31 cellular contexts compared by ENCODE assay signal in genomic region chr5:1247811-1248210, GRCh38. TPM values are rescaled to one million over a fixed set of nuclear protein-coding genes. Genes with fewer than 3 reads are reported as not detected.
"Had no signal": no experiment of that assay in that cellular context is flagged by ENCODE, and none has a peak within 500 bp of the region (broad histone marks: within the 10 kb centered on the region; RNA-seq: fewer than 3 reads in every experiment).

No MANE protein-coding gene starts in this region.

- H3K9me3 ChIP-seq: ascending aorta had no signal

- DNase-seq: activated CD4-positive, alpha-beta T cell treated with anti-CD3 and anti-CD28 coated beads, Interleukin-2, amount 10 ng/mL, durations not matched to agents 24 days and 14 days; activated CD4-positive, alpha-beta T cell treated with anti-CD3 and anti-CD28 coated beads, Interleukin-2, amount 50 U/mL, for 4 hours; activated CD8-positive, alpha-beta T cell treated with anti-CD3 and anti-CD28 coated beads for 36 hours; activated effector memory CD4-positive, alpha-beta T cell treated with anti-CD3 and anti-CD28 coated beads, Interleukin-2, amount 50 U/mL, for 16 hours; activated naive CD4-positive, alpha-beta T cell; activated naive CD4-positive, alpha-beta T cell treated with anti-CD3 and anti-CD28 coated beads, Interleukin-2, amount 50 U/mL, for 16 hours; activated naive CD8-positive, alpha-beta T cell treated with anti-CD3 and anti-CD28 coated beads for 36 hours; activated T-cell treated with anti-CD3 and anti-CD28 coated beads, Interleukin-2, amount 50 U/mL, for 1 hour; activated T-cell treated with anti-CD3 and anti-CD28 coated beads, Interleukin-2, amount 50 U/mL, for 72 hours; amniotic stem cell; Kasumi-1; KG1; MG63; NCI-H1092; NCI-H1436 treated with DMSO at 0.1 percent for 48 hours; NCI-H1694 treated with DMSO at 0.1 percent for 48 hours; NCI-H2029; NCI-H510A; PC-9; Right ventricle myocardium superior; T1000 had no signal

- H3K36me3 ChIP-seq: ascending aorta, cardiac muscle cell, MG63 had no signal

- H3K27ac ChIP-seq: ascending aorta, cardiac muscle cell, PC-9, SK-N-MC had no signal

- ATAC-seq: activated CD8-positive, alpha-beta T cell treated with anti-CD3 and anti-CD28 coated beads for 36 hours; activated T-cell treated with anti-CD3 and anti-CD28 coated beads, Interleukin-2, amount 50 U/mL, for 72 hours; activated T-helper 17 cell treated with anti-CD3 and anti-CD28 coated beads, Interleukin-2, amount 50 U/mL, for 72 hours had no signal

- H3K4me1 ChIP-seq: ascending aorta had no signal

- H3K27me3 ChIP-seq: ascending aorta, cardiac muscle cell had no signal

- H3K4me3 ChIP-seq: ascending aorta, cardiac muscle cell, MG63, PC-9, SK-N-MC had no signal

- FAIRE-seq: RCC 7860 had no signal

RNA-seq across cellular contexts. Expression of gene SLC6A18, which starts 22.6 kb away (rescaled TPM):
- total RNA-seq: activated CD4-positive, alpha-beta T cell treated with anti-CD3 and anti-CD28 coated beads, Interleukin-2, amount 10 ng/mL, durations not matched to agents 24 days and 14 days; activated CD8-positive, alpha-beta memory T cell treated with anti-CD3 and anti-CD28 coated beads for 36 hours; activated CD8-positive, alpha-beta T cell treated with anti-CD3 and anti-CD28 coated beads for 36 hours; activated naive CD8-positive, alpha-beta T cell treated with anti-CD3 and anti-CD28 coated beads for 36 hours; activated T-cell treated with anti-CD3 and anti-CD28 coated beads, Interleukin-2, amount 50 U/mL, for 72 hours; activated T-helper 17 cell treated with anti-CD3 and anti-CD28 coated beads, Interleukin-2, amount 50 U/mL, for 72 hours; ascending aorta; cardiac muscle cell; chondrocyte; OCI-LY7; PC-9; Right ventricle myocardium superior; T-helper 1 cell treated with Interleukin-12 subunit alpha and Interleukin-12 subunit beta and Interleukin-4 antibody, amounts not matched to agents 30 ng/mL and 1 ng/mL, for 36 hours; T-helper 2 cell treated with Interferon-gamma antibody and Interleukin-4, amounts not matched to agents 100 ng/mL and 5 ng/mL, for 36 hours had no signal

RNA-seq across cellular contexts. Expression of gene SLC6A19, which starts 46.4 kb away (rescaled TPM):
- total RNA-seq: activated CD4-positive, alpha-beta T cell treated with anti-CD3 and anti-CD28 coated beads, Interleukin-2, amount 10 ng/mL, durations not matched to agents 24 days and 14 days; activated CD8-positive, alpha-beta memory T cell treated with anti-CD3 and anti-CD28 coated beads for 36 hours; activated CD8-positive, alpha-beta T cell treated with anti-CD3 and anti-CD28 coated beads for 36 hours; activated naive CD8-positive, alpha-beta T cell treated with anti-CD3 and anti-CD28 coated beads for 36 hours; activated T-cell treated with anti-CD3 and anti-CD28 coated beads, Interleukin-2, amount 50 U/mL, for 72 hours; activated T-helper 17 cell treated with anti-CD3 and anti-CD28 coated beads, Interleukin-2, amount 50 U/mL, for 72 hours; ascending aorta; chondrocyte; OCI-LY7; PC-9; Right ventricle myocardium superior; T-helper 1 cell treated with Interleukin-12 subunit alpha and Interleukin-12 subunit beta and Interleukin-4 antibody, amounts not matched to agents 30 ng/mL and 1 ng/mL, for 36 hours; T-helper 2 cell treated with Interferon-gamma antibody and Interleukin-4, amounts not matched to agents 100 ng/mL and 5 ng/mL, for 36 hours had no signal

RNA-seq across cellular contexts. Expression of gene TERT, which starts 47.1 kb away (rescaled TPM):
- total RNA-seq: ascending aorta, chondrocyte, Right ventricle myocardium superior had no signal
